In genomic region chr6:11595903-11596302, GRCh38 we compare ENCODE assay signal across 11 cellular contexts. TPM values are rescaled to one million over a fixed set of nuclear protein-coding genes. Genes with fewer than 3 reads are reported as not detected.
A peak's percentile ranks its signal among the peaks of the same experiment; 100 is the strongest.
DNase-seq lines count a peak whose midpoint lies in the region; ATAC-seq and TF ChIP-seq lines count a peak whose summit lies in the region.
"Had no signal": no experiment of that assay in that cellular context is flagged by ENCODE, and none has a peak within 500 bp of the region (broad histone marks: within the 10 kb centered on the region; RNA-seq: fewer than 3 reads in every experiment).

No MANE protein-coding gene starts in this region.

- H3K36me3 ChIP-seq in mammary epithelial cell (ENCODE audit: insufficient read depth, low read length): no peaks in the 10 kb centered on the region
- no peaks in the 10 kb centered on the region for H3K36me3 ChIP-seq in breast epithelium
- H3K36me3 ChIP-seq in OCI-LY7 (ENCODE audit: insufficient read depth, low read length): no peaks in the 10 kb centered on the region
- no peaks in the 10 kb centered on the region for H3K36me3 ChIP-seq in esophagus muscularis mucosa

- H3K27me3 ChIP-seq in mammary epithelial cell (ENCODE audit: insufficient read depth, low read length): no peaks in the 10 kb centered on the region
- no peaks in the 10 kb centered on the region for H3K27me3 ChIP-seq in breast epithelium
- no peaks in the 10 kb centered on the region for H3K27me3 ChIP-seq in esophagus muscularis mucosa

- H2AFZ ChIP-seq in mammary epithelial cell (ENCODE audit: low read depth, low read length) (no peak overlapping the region), OCI-LY7 (ENCODE audit: low read length) (0 out of 2 replicates have a peak overlapping the region, but pooled peaks have one; percentile 20)
- H2AFZ ChIP-seq: parathyroid adenoma had no signal

- dilution Hi-C loops in mammary epithelial cell (cut with HindIII; ENCODE audit: low sequenced_read_pairs): no loop called here

- no peak overlapping the region for H3K4me3 Mint-ChIP-seq in activated CD8-positive, alpha-beta memory T cell treated with anti-CD3 and anti-CD28 coated beads, Interleukin-2, amount 10 ng/mL, durations not matched to agents 7 days and 5 days
- H3K4me3 Mint-ChIP-seq: activated T-cell treated with anti-CD3 and anti-CD28 coated beads, Interleukin-2, amount 50 U/mL, for 4 hours had no signal

- POLR2A ChIA-PET in OCI-LY7 (lab: Charles Lee): interaction anchor here (0.6 to 1.2 kb wide), 4 partner anchors 13 to 1060 kb away, joined by 3 to 6 read pairs (median 4); no protein-coding TSS in a partner anchor

- no peaks in the 10 kb centered on the region for H3K9me3 Mint-ChIP-seq in activated CD8-positive, alpha-beta memory T cell treated with anti-CD3 and anti-CD28 coated beads, Interleukin-2, amount 10 ng/mL, durations not matched to agents 7 days and 5 days (ENCODE audit: low read depth)
- H3K9me3 Mint-ChIP-seq: activated T-cell treated with anti-CD3 and anti-CD28 coated beads, Interleukin-2, amount 50 U/mL, for 4 hours had no signal

- no peak for ATAC-seq in activated CD8-positive, alpha-beta memory T cell treated with anti-CD3 and anti-CD28 coated beads, Interleukin-2, amount 10 ng/mL, durations not matched to agents 7 days and 5 days

- no peaks in the 10 kb centered on the region for H3K9me2 ChIP-seq in OCI-LY7 (ENCODE audit: insufficient read depth, low read length)

- TF ChIP-seq EP300 in esophagus muscularis mucosa (IDR thresholded peaks at IDR 0.05): no peak

- intact Hi-C loops in mammary epithelial cell (cut with micrococcal nuclease) (no loop called here), breast epithelium (cut with DNase I; ENCODE audit: low total_unique reads) (no loop called here), OCI-LY7 (cut with micrococcal nuclease; ENCODE audit: unreplicated experiment) (no loop called here), esophagus muscularis mucosa (cut with DNase I) (no loop called here)

- 54% methylated on average over 4 of the region's 4 CpGs for WGBS in mammary epithelial cell (ENCODE audit: low coverage, missing lambda C conversion rate)
- WGBS in esophagus muscularis mucosa: 79% methylated on average over 4 of the region's 4 CpGs

- BruUV-seq in mammary epithelial cell (replicated peaks; lab: Mats Ljungman, UMichigan) (no TSS peak), OCI-LY7 (replicated peaks; lab: Mats Ljungman, UMichigan) (no TSS peak)

- H3K27ac ChIP-seq in mammary epithelial cell (ENCODE audit: insufficient read depth, low read depth, low read length): no peak overlapping the region
- no peak overlapping the region for H3K27ac ChIP-seq in breast epithelium
- peak overlapping the region; percentile 8 for H3K27ac ChIP-seq in OCI-LY7 (ENCODE audit: low read depth, low read length, poor library complexity, severe bottlenecking)
- H3K27ac ChIP-seq in esophagus muscularis mucosa (replicated peaks in 1 of 4): no peak overlapping the region
- H3K27ac ChIP-seq: parathyroid adenoma had no signal

- peaks cover 6% of the 10 kb centered on the region for H3K27me3 Mint-ChIP-seq in activated CD8-positive, alpha-beta memory T cell treated with anti-CD3 and anti-CD28 coated beads, Interleukin-2, amount 10 ng/mL, durations not matched to agents 7 days and 5 days

- H3K79me2 ChIP-seq in mammary epithelial cell (ENCODE audit: insufficient read depth, low read length) (no peaks in the 10 kb centered on the region), OCI-LY7 (ENCODE audit: insufficient read depth, low read depth, low read length) (no peaks in the 10 kb centered on the region)
- H3K79me2 ChIP-seq: parathyroid adenoma had no signal

- CTCF ChIA-PET in mammary epithelial cell (lab: Charles Lee; ENCODE audit: low non-redundant PET): no interaction called here
- CTCF ChIA-PET in OCI-LY7 (lab: Charles Lee; ENCODE audit: unreplicated experiment): no interaction called here
- CTCF ChIA-PET in activated CD8-positive, alpha-beta memory T cell treated with anti-CD3 and anti-CD28 coated beads, Interleukin-2, amount 10 ng/mL, durations not matched to agents 7 days and 5 days (lab: Charles Lee): interaction anchor here (0.7 to 0.9 kb wide), 3 partner anchors 59 to 336 kb away, joined by 3 read pairs; no protein-coding TSS in a partner anchor

- H3K27ac Mint-ChIP-seq in activated CD8-positive, alpha-beta memory T cell treated with anti-CD3 and anti-CD28 coated beads, Interleukin-2, amount 10 ng/mL, durations not matched to agents 7 days and 5 days: no peak overlapping the region

- no peaks in the 10 kb centered on the region for H3K4me1 ChIP-seq in mammary epithelial cell (ENCODE audit: insufficient read depth, low read length)
- no peaks in the 10 kb centered on the region for H3K4me1 ChIP-seq in breast epithelium
- H3K4me1 ChIP-seq in OCI-LY7 (ENCODE audit: insufficient read depth, low read length, poor library complexity, severe bottlenecking): peaks cover 16% of the 10 kb centered on the region
- peaks cover 0 to 4% (median 0%) of the 10 kb centered on the region in 4 donors for H3K4me1 ChIP-seq in esophagus muscularis mucosa
- H3K4me1 ChIP-seq: parathyroid adenoma had no signal

- H3K9me3 ChIP-seq in mammary epithelial cell (replicated peaks; ENCODE audit: insufficient read depth, low read length) (no peaks in the 10 kb centered on the region), breast epithelium (no peaks in the 10 kb centered on the region), OCI-LY7 (ENCODE audit: low read length) (no peaks in the 10 kb centered on the region), esophagus muscularis mucosa (no peaks in the 10 kb centered on the region)

- TF ChIP-seq POLR2A in breast epithelium (IDR thresholded peaks at IDR 0.05): no peak
- no peak for TF ChIP-seq POLR2A in esophagus muscularis mucosa (IDR thresholded peaks at IDR 0.05; ENCODE audit: low read depth)

- DNase-seq in mammary epithelial cell (no peak), breast epithelium (ENCODE audit: low spot score in 2 of 2) (no peak), OCI-LY7 (ENCODE audit: low spot score) (peak; percentile 37), esophagus muscularis mucosa (ENCODE audit: extremely low spot score) (peak; percentile 53), retinal pigment epithelial cell (ENCODE audit: low read depth) (no peak), GM13976 (ENCODE audit: low spot score) (no peak), COR-L47 (lab: John Stamatoyannopoulos, UW) (no peak)
- no peak for DNase-seq in activated CD8-positive, alpha-beta memory T cell treated with anti-CD3 and anti-CD28 coated beads, Interleukin-2, amount 10 ng/mL, durations not matched to agents 7 days and 5 days
- DNase-seq: activated T-cell treated with anti-CD3 and anti-CD28 coated beads, Interleukin-2, amount 50 U/mL, for 4 hours; stimulated activated CD4-positive, alpha-beta T cell treated with anti-CD3 and anti-CD28 coated beads, Interleukin-4, amount 100 ng/mL, for 1 hour had no signal

- H3K4me2 ChIP-seq in mammary epithelial cell (ENCODE audit: insufficient read depth, low read depth, low read length): no peak overlapping the region
- no peak overlapping the region; the same call in 1 of the 2 replicates for H3K4me2 ChIP-seq in OCI-LY7 (ENCODE audit: low read length)

- peaks cover 2% of the 10 kb centered on the region for H3K4me1 Mint-ChIP-seq in activated CD8-positive, alpha-beta memory T cell treated with anti-CD3 and anti-CD28 coated beads, Interleukin-2, amount 10 ng/mL, durations not matched to agents 7 days and 5 days

- H3K4me3 ChIP-seq in mammary epithelial cell (replicated peaks in 1 of 3; ENCODE audit: insufficient read depth in 1 of 3, low read depth in 2 of 3, low read length in 3 of 3): no peak overlapping the region
- H3K4me3 ChIP-seq in breast epithelium: no peak overlapping the region
- no peak overlapping the region for H3K4me3 ChIP-seq in OCI-LY7 (ENCODE audit: low read depth, low read length, poor library complexity, severe bottlenecking)
- H3K4me3 ChIP-seq in esophagus muscularis mucosa: no peak overlapping the region
- H3K4me3 ChIP-seq in retinal pigment epithelial cell (ENCODE audit: low read length): no peak overlapping the region

- H4K20me1 ChIP-seq in mammary epithelial cell (ENCODE audit: insufficient read depth, low read length) (no peaks in the 10 kb centered on the region), OCI-LY7 (ENCODE audit: insufficient read depth, low read length) (no peaks in the 10 kb centered on the region)

- H3K9ac ChIP-seq in mammary epithelial cell (ENCODE audit: insufficient read depth, low read length): no peak overlapping the region
- H3K9ac ChIP-seq: parathyroid adenoma had no signal

- in situ Hi-C loops in mammary epithelial cell (cut with MboI; ENCODE audit: low sequenced_read_pairs in 2 of 2): loop anchor here (10.0 to 25.0 kb wide), 2 partner anchors 639 to 1291 kb away; no protein-coding TSS in a partner anchor
- in situ Hi-C loops in GM13976 (cut with MboI; ENCODE audit: low sequenced_read_pairs, unreplicated experiment): loop anchor here (25.0 kb wide), 1 partner anchor 1291 kb away; no protein-coding TSS in a partner anchor

- peak; percentile 9 to 40 for TF ChIP-seq CTCF in mammary epithelial cell (conservative IDR thresholded peaks at IDR 0.05 in 1 of 2, IDR thresholded peaks at IDR 0.05 in 1 of 2; ENCODE audit: extremely low read depth in 1 of 2, insufficient read depth in 1 of 2, low read depth in 1 of 2, low read length in 2 of 2)
- no peak for TF ChIP-seq CTCF in breast epithelium (IDR thresholded peaks at IDR 0.05)
- TF ChIP-seq CTCF in OCI-LY7 (conservative IDR thresholded peaks at IDR 0.05; ENCODE audit: low read length): peak; percentile 63
- peak in 1 of 3 experiments; percentile 8 for TF ChIP-seq CTCF in esophagus muscularis mucosa (IDR thresholded peaks at IDR 0.05)
- peak; percentile 49 for TF ChIP-seq CTCF in retinal pigment epithelial cell (conservative IDR thresholded peaks at IDR 0.05; ENCODE audit: low read depth, low read length)
- no peak for TF ChIP-seq CTCF in GM13976 (IDR thresholded peaks at IDR 0.05; ENCODE audit: borderline replicate concordance, control extremely low read depth, extremely low read depth, insufficient read depth, missing control alignments)

- no peaks in the 10 kb centered on the region for H3K36me3 Mint-ChIP-seq in activated CD8-positive, alpha-beta memory T cell treated with anti-CD3 and anti-CD28 coated beads, Interleukin-2, amount 10 ng/mL, durations not matched to agents 7 days and 5 days

RNA-seq across cellular contexts. Expression of gene TMEM170B, which starts 58.4 kb away (rescaled TPM):
- total RNA-seq in mammary epithelial cell: under 1 TPM; 0.12 to 0.83 TPM
- 0.01 TPM for polyA plus RNA-seq in mammary epithelial cell
- polyA minus RNA-seq in mammary epithelial cell: 1.1 TPM
- total RNA-seq in breast epithelium: 10 to 100 TPM in 1 of 3 donors, 1 to 10 TPM in 2; 4.9 to 15.2 (median 5.6) TPM
- total RNA-seq in OCI-LY7 (2014; rRNA removed; shearing (Covaris generic)): 3.4 and 4.1 TPM in 2 replicates
- 5.1 and 5.6 TPM in 2 replicates for total RNA-seq in OCI-LY7 (2022)
- 1 to 10 TPM; 5.4 to 8.6 (median 6.2) TPM for total RNA-seq in esophagus muscularis mucosa
- 1 to 10 TPM in 1 of 2 experiments, under 1 TPM in 1; 0.70 to 1.7 TPM for total RNA-seq in activated CD8-positive, alpha-beta memory T cell treated with anti-CD3 and anti-CD28 coated beads, Interleukin-2, amount 10 ng/mL, durations not matched to agents 7 days and 5 days

Comparison
In these comparisons a context has a peak if more than half of its experiments do, and no peak if none do; other contexts are left out.
1. CTCF ChIP-seq: peak in mammary epithelial cell (2 of 2), OCI-LY7 (single experiment) and retinal pigment epithelial cell (single experiment); none in breast epithelium (0 of 3) and GM13976 (single experiment).
2. DNase-seq: peak in OCI-LY7 (single experiment) and esophagus muscularis mucosa (single experiment); none in mammary epithelial cell (single experiment), breast epithelium (0 of 2), retinal pigment epithelial cell (single experiment), activated CD8-positive, alpha-beta memory T cell treated with anti-CD3 and anti-CD28 coated beads, Interleukin-2, amount 10 ng/mL, durations not matched to agents 7 days and 5 days (single experiment), GM13976 (single experiment) and COR-L47 (single experiment).